In the genomic region with DNA sequence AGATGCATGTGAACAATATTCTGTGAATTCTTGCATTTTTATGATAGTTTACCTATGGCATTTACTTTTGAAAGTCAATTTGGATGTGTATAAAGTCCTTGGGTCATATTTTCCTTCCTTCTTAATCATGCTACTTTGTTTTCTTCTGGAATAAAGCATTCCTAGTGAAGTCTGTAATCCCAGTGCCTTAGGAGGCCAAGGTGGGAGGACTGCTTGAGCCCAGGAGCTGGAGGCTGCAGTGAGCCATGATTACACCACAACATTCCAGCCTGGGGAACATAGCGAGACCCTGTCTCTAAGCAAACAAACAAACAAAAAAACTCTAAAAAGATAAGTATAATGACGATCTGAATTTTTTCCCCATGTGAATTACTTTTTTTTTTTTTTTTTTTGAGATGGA, we compare ENCODE assay signal across 32 cellular contexts.
"Had no signal": no experiment of that assay in that cellular context is flagged by ENCODE, and none has a peak within 500 bp of the region (broad histone marks: within the 10 kb centered on the region; RNA-seq: fewer than 3 reads in every experiment).

No MANE protein-coding gene starts in this region.

- H3K27ac ChIP-seq: adrenal gland, ascending aorta, body of pancreas, brain microvascular endothelial cell, breast epithelium, cardiac muscle cell had no signal

- ATAC-seq: activated naive CD4-positive, alpha-beta T cell treated with anti-CD3 and anti-CD28 coated beads, Interleukin-2, amount 50 U/mL, for 72 hours; activated naive CD8-positive, alpha-beta T cell treated with anti-CD3 and anti-CD28 coated beads, Interleukin-2, amount 50 U/mL, for 24 hours; activated T-cell treated with anti-CD3 and anti-CD28 coated beads, Interleukin-2, amount 50 U/mL, for 4 hours; activated T-cell treated with anti-CD3 and anti-CD28 coated beads, Interleukin-2, amount 50 U/mL, for 72 hours; activated T-helper 17 cell treated with anti-CD3 and anti-CD28 coated beads, Interleukin-2, amount 50 U/mL, for 72 hours; body of pancreas had no signal

- H3K36me3 ChIP-seq: adrenal gland, ascending aorta, brain microvascular endothelial cell, breast epithelium, cardiac muscle cell had no signal

- H3K4me3 ChIP-seq: adrenal gland, ascending aorta, body of pancreas, breast epithelium, cardiac muscle cell had no signal

- H3K27me3 ChIP-seq: adrenal gland, ascending aorta, body of pancreas, brain microvascular endothelial cell, breast epithelium, cardiac muscle cell had no signal

- H3K4me1 ChIP-seq: adrenal gland, ascending aorta, body of pancreas, breast epithelium had no signal

- DNase-seq: activated effector memory CD4-positive, alpha-beta T cell treated with anti-CD3 and anti-CD28 coated beads, Interleukin-2, amount 50 U/mL, for 16 hours; activated effector memory CD4-positive, alpha-beta T cell treated with Interleukin-2 at 50 U/mL for 16 hours; activated gamma-delta T cell; activated gamma-delta T cell treated with Interleukin-2 at 50 U/mL for 16 hours; activated naive CD4-positive, alpha-beta T cell; activated naive CD4-positive, alpha-beta T cell treated with anti-CD3 and anti-CD28 coated beads for 36 hours; activated naive CD4-positive, alpha-beta T cell treated with anti-CD3 and anti-CD28 coated beads, Interleukin-2, amount 10 ng/mL, durations not matched to agents 7 days and 5 days; activated naive CD4-positive, alpha-beta T cell treated with anti-CD3 and anti-CD28 coated beads, Interleukin-2, amount 50 U/mL, for 16 hours; activated naive CD4-positive, alpha-beta T cell treated with Interleukin-2 at 50 U/mL for 16 hours; activated naive CD8-positive, alpha-beta T cell treated with anti-CD3 and anti-CD28 coated beads for 36 hours; activated naive CD8-positive, alpha-beta T cell treated with anti-CD3 and anti-CD28 coated beads, Interleukin-2, amount 10 ng/mL, durations not matched to agents 7 days and 5 days; activated naive CD8-positive, alpha-beta T cell treated with anti-CD3 and anti-CD28 coated beads, Interleukin-2, amount 50 U/mL, for 24 hours; activated T-cell treated with anti-CD3 and anti-CD28 coated beads, Interleukin-2, amount 50 U/mL, for 1 hour; activated T-cell treated with anti-CD3 and anti-CD28 coated beads, Interleukin-2, amount 50 U/mL, for 24 hours; activated T-cell treated with anti-CD3 and anti-CD28 coated beads, Interleukin-2, amount 50 U/mL, for 4 hours; activated T-cell treated with anti-CD3 and anti-CD28 coated beads, Interleukin-2, amount 50 U/mL, for 48 hours; activated T-cell treated with anti-CD3 and anti-CD28 coated beads, Interleukin-2, amount 50 U/mL, for 72 hours; adrenal gland; amniotic stem cell; amygdala; anterior cingulate cortex; aorta; body of pancreas; brain microvascular endothelial cell; caudate nucleus; central memory CD4-positive, alpha-beta T cell; cerebellar nuclear complex had no signal

- H3K9me3 ChIP-seq: adrenal gland, body of pancreas had no signal
